Comparison of ENCODE assay signal across 20 cellular contexts in genomic region chr18:75075016-75075305, GRCh38.
DNase-seq lines count a peak whose midpoint lies in the region; ATAC-seq and TF ChIP-seq lines count a peak whose summit lies in the region.
"Had no signal": no experiment of that assay in that cellular context is flagged by ENCODE, and none has a peak within 500 bp of the region (broad histone marks: within the 10 kb centered on the region; RNA-seq: fewer than 3 reads in every experiment).

No MANE protein-coding gene starts in this region.

- peaks cover 10% of the 10 kb centered on the region for H3K4me1 Mint-ChIP-seq in neural progenitor cell
- H3K4me1 Mint-ChIP-seq in type B pancreatic cell (ENCODE audit: unreplicated experiment), result peaks cover 15% of the 10 kb centered on the region

- no peak overlapping the region for H3K27ac ChIP-seq in right atrium auricular region
- no peak overlapping the region for H3K27ac ChIP-seq in neural progenitor cell
- H3K27ac ChIP-seq: A549; BLaER1 treated with 17β-estradiol and CSF1 and Interleukin-3, amounts not matched to agents 10 nM and 100 nM had no signal

- no peaks in the 10 kb centered on the region for H3K79me2 ChIP-seq in neural progenitor cell (ENCODE audit: low read depth)

- intact Hi-C loops in left cardiac atrium (cut with DNase I), result no loop called here

- H3K36me3 Mint-ChIP-seq in neural progenitor cell (no peaks in the 10 kb centered on the region), type B pancreatic cell (no peaks in the 10 kb centered on the region)

- H3K4me2 ChIP-seq in neural progenitor cell, result no peak overlapping the region
- H3K4me2 ChIP-seq: A549; BLaER1 treated with 17β-estradiol and CSF1 and Interleukin-3, amounts not matched to agents 10 nM and 100 nM; GM23338 had no signal

- no peak overlapping the region for H3K4me3 ChIP-seq in right atrium auricular region
- no peak overlapping the region for H3K4me3 ChIP-seq in neural progenitor cell
- H3K4me3 ChIP-seq: A549; BLaER1 treated with 17β-estradiol and CSF1 and Interleukin-3, amounts not matched to agents 10 nM and 100 nM; GM23338 had no signal

- H3K9me3 Mint-ChIP-seq in neural progenitor cell, result peaks cover 14% of the 10 kb centered on the region
- H3K9me3 Mint-ChIP-seq in type B pancreatic cell, result no peaks in the 10 kb centered on the region

- no peaks in the 10 kb centered on the region for H3K36me3 ChIP-seq in right atrium auricular region
- H3K36me3 ChIP-seq in neural progenitor cell, result no peaks in the 10 kb centered on the region
- H3K36me3 ChIP-seq: BE2C had no signal

- CTCF ChIA-PET in GM10248 (lab: Yijun Ruan, JAX), result no interaction called here

- POLR2A ChIA-PET in GM10248 (lab: Yijun Ruan, JAX), result no interaction called here

- H3K9me3 ChIP-seq in right atrium auricular region, result peaks cover 0 to 14% of the 10 kb centered on the region in 2 donors
- no peaks in the 10 kb centered on the region for H3K9me3 ChIP-seq in neural progenitor cell (ENCODE audit: low read depth)
- H3K9me3 ChIP-seq: BE2C had no signal

- no peaks in the 10 kb centered on the region for H3K4me1 ChIP-seq in right atrium auricular region
- H3K4me1 ChIP-seq in neural progenitor cell, result no peaks in the 10 kb centered on the region
- H3K4me1 ChIP-seq: BE2C had no signal

- DNase-seq in right atrium auricular region (ENCODE audit: low spot score), result peak; percentile 42
- DNase-seq in left cardiac atrium, result no peak
- DNase-seq in neural progenitor cell (ENCODE audit: low spot score), result no peak
- peak; percentile 42 for DNase-seq in type B pancreatic cell (ENCODE audit: extremely low spot score, unreplicated experiment)
- DNase-seq in GM10248 (ENCODE audit: extremely low spot score), result no peak
- DNase-seq: 8988T; ACHN; AML-193; BE2C; CD4-positive, alpha-beta T cell; CD8-positive, alpha-beta memory T cell; DMS79 treated with DMSO at 0.1 percent for 48 hours; GF-D8; H9 had no signal

- H3K4me3 Mint-ChIP-seq in neural progenitor cell, result no peak overlapping the region
- no peak overlapping the region for H3K4me3 Mint-ChIP-seq in type B pancreatic cell
- H3K4me3 Mint-ChIP-seq: CD14-positive monocyte; CD4-positive, alpha-beta T cell; GM23338; H9 had no signal

- H3K27ac Mint-ChIP-seq in neural progenitor cell, result peak overlapping the region; percentile 50
- no peak overlapping the region for H3K27ac Mint-ChIP-seq in type B pancreatic cell
- H3K27ac Mint-ChIP-seq: CD4-positive, alpha-beta T cell; GM23338; H9 had no signal

- H3K9ac ChIP-seq in neural progenitor cell, result no peak overlapping the region
- H3K9ac ChIP-seq: BLaER1 treated with 17β-estradiol and CSF1 and Interleukin-3, amounts not matched to agents 10 nM and 100 nM had no signal

- no peak for ATAC-seq in left cardiac atrium
- no peak for ATAC-seq in GM19455 (IDR thresholded peaks at IDR 0.05; ENCODE audit: unreplicated experiment)
- ATAC-seq: A549, GM23338, HCT116 had no signal

- no peaks in the 10 kb centered on the region for H3F3A ChIP-seq in neural progenitor cell (ENCODE audit: low read depth)

- no peak overlapping the region for H2AFZ ChIP-seq in neural progenitor cell (replicated peaks)
- H2AFZ ChIP-seq: GM23338 had no signal

- H3K27me3 ChIP-seq in right atrium auricular region (no peaks in the 10 kb centered on the region), neural progenitor cell (no peaks in the 10 kb centered on the region)
- H3K27me3 ChIP-seq: BE2C; BLaER1 treated with 17β-estradiol and CSF1 and Interleukin-3, amounts not matched to agents 10 nM and 100 nM had no signal

- no peaks in the 10 kb centered on the region for H4K20me1 ChIP-seq in neural progenitor cell (ENCODE audit: low read depth)
- H4K20me1 ChIP-seq: BLaER1 treated with 17β-estradiol and CSF1 and Interleukin-3, amounts not matched to agents 10 nM and 100 nM had no signal

- TF ChIP-seq CTCF in right atrium auricular region (IDR thresholded peaks at IDR 0.05) (no peak), neural progenitor cell (IDR thresholded peaks at IDR 0.05) (no peak), type B pancreatic cell (conservative IDR thresholded peaks at IDR 0.05) (no peak), GM10248 (IDR thresholded peaks at IDR 0.05; ENCODE audit: control extremely low read depth, extremely low read depth, low read depth, missing control alignments) (no peak)

- H3K27me3 Mint-ChIP-seq in neural progenitor cell (ENCODE audit: insufficient read depth, low read depth), result peaks cover 3% of the 10 kb centered on the region
- no peaks in the 10 kb centered on the region for H3K27me3 Mint-ChIP-seq in type B pancreatic cell
- H3K27me3 Mint-ChIP-seq: CD4-positive, alpha-beta T cell; CD8-positive, alpha-beta memory T cell had no signal

Comparison
In these comparisons a context has a peak if more than half of its experiments do, and no peak if none do; other contexts are left out.
1. DNase-seq: peak in right atrium auricular region (single experiment) and type B pancreatic cell (single experiment); none in left cardiac atrium (single experiment), neural progenitor cell (single experiment) and GM10248 (single experiment).